ENCODE assay signal across 34 cellular contexts in the genomic region with DNA sequence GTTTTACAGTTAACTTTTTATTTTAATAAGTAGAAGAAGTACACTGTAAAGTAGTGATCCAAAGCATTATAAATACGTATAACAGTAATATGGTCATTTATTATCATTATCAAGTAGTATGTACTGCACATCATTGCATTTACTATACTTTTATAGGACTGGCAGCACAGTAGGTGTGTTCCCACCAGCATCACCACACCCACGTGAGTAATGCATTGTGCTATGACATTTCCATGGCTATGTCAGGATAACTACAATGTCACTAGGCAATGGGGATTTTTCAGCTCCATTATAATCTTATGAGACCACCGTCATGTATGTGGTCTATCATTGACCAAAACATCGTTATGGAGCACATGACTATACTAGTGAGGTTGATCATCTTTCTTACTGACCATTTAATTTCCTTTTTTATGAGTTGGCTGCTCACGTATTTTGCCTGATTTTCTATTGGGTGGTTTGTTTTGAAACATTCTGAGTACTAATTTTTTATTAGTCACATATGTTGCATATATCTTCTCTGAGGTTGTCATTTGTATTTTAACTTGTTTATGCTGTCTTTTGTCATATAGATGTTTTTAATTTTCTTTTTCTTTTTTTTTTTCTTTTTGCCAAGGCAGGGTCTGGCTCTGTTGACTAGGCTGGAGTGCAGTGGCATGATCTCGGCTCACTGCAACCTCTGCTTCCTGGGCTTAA. TPM values are rescaled to one million over a fixed set of nuclear protein-coding genes. Genes with fewer than 3 reads are reported as not detected.
"Had no signal": no experiment of that assay in that cellular context is flagged by ENCODE, and none has a peak within 500 bp of the region (broad histone marks: within the 10 kb centered on the region; RNA-seq: fewer than 3 reads in every experiment).

No MANE protein-coding gene starts in this region.

- ATAC-seq: effector memory CD8-positive, alpha-beta T cell; esophagus mucosa; gastroesophageal sphincter; heart left ventricle; left cardiac atrium; left lung; mucosa of descending colon; natural killer cell treated with Interleukin-12 subunit alpha and Interleukin-12 subunit beta and Interleukin-15 and Interleukin-18, amount 100 ng/mL, for 72 hours; sciatic nerve; stimulated activated naive CD8-positive, alpha-beta T cell treated with anti-CD3 and anti-CD28 coated beads, Interleukin-15, amount 100 ng/mL, for 72 hours had no signal

- H3K4me1 ChIP-seq: foreskin keratinocyte, gastroesophageal sphincter, heart left ventricle, left lung, prostate gland, right atrium auricular region, suprapubic skin, transverse colon had no signal

- H3K4me2 ChIP-seq: hepatocyte, neural progenitor cell, smooth muscle cell had no signal

- H3K9ac ChIP-seq: neural progenitor cell had no signal

- H3K4me3 ChIP-seq: gastroesophageal sphincter, heart left ventricle, hepatocyte, left lung, mucosa of descending colon, neural progenitor cell, prostate gland, right atrium auricular region, smooth muscle cell, suprapubic skin, transverse colon had no signal

- H3K27ac ChIP-seq: foreskin keratinocyte, gastroesophageal sphincter, heart left ventricle, hepatocyte, left lung, neural progenitor cell, prostate gland, right atrium auricular region, suprapubic skin, transverse colon had no signal

- H3K27me3 ChIP-seq: foreskin keratinocyte, gastroesophageal sphincter, heart left ventricle, hepatocyte, left lung, neural progenitor cell, right atrium auricular region, suprapubic skin, transverse colon had no signal

- DNase-seq: cortex of kidney; effector memory CD8-positive, alpha-beta T cell; foreskin keratinocyte; heart left ventricle; left cardiac atrium; left lung; mesenchymal stem cell; mucosa of descending colon; naive B cell; stimulated activated CD4-positive, alpha-beta T cell treated with anti-CD3 and anti-CD28 coated beads, Interleukin-12 subunit alpha, Interleukin-12 subunit beta, amount 100 ng/mL, for 4 hours; stimulated activated CD4-positive, alpha-beta T cell treated with anti-CD3 and anti-CD28 coated beads, Interleukin-1b, Interleukin-23, amount 100 ng/mL, for 48 hours; stimulated activated CD4-positive, alpha-beta T cell treated with anti-CD3 and anti-CD28 coated beads, Interleukin-4, amount 100 ng/mL, for 1 hour; stimulated activated CD8-positive, alpha-beta memory T cell treated with anti-CD3 and anti-CD28 coated beads, Interleukin-4, amount 100 ng/mL, for 48 hours; stimulated activated naive CD4-positive, alpha-beta T cell; stimulated activated naive CD8-positive, alpha-beta T cell treated with anti-CD3 and anti-CD28 coated beads, Interleukin-15, amount 100 ng/mL, for 72 hours; transverse colon had no signal

- FAIRE-seq: endometrium, islet of Langerhans had no signal

- H2AFZ ChIP-seq: hepatocyte, neural progenitor cell had no signal

- H3K9me3 ChIP-seq: gastroesophageal sphincter, heart left ventricle, left lung, mucosa of descending colon, prostate gland, right atrium auricular region, suprapubic skin, transverse colon had no signal

- H3K36me3 ChIP-seq: gastroesophageal sphincter, heart left ventricle, left lung, neural progenitor cell, prostate gland, right atrium auricular region, suprapubic skin, transverse colon had no signal

RNA-seq across cellular contexts. Expression of gene SHCBP1L, which starts 25.3 kb away (rescaled TPM):
- total RNA-seq: esophagus mucosa; fibroblast of lung; gastroesophageal sphincter; hepatocyte; left cardiac atrium; left lung; lung microvascular endothelial cell; mesothelial cell of epicardium; mucosa of descending colon; natural killer cell treated with Interleukin-12 subunit alpha and Interleukin-12 subunit beta and Interleukin-15 and Interleukin-18, amount 100 ng/mL, for 72 hours; osteoblast; right atrium auricular region; sciatic nerve; smooth muscle cell; suprapubic skin; transverse colon; ureter had no signal
- polyA plus RNA-seq: fibroblast of lung, heart left ventricle, hepatocyte, smooth muscle cell, thymus had no signal
